8 cellular contexts compared by ENCODE assay signal in the genomic region with DNA sequence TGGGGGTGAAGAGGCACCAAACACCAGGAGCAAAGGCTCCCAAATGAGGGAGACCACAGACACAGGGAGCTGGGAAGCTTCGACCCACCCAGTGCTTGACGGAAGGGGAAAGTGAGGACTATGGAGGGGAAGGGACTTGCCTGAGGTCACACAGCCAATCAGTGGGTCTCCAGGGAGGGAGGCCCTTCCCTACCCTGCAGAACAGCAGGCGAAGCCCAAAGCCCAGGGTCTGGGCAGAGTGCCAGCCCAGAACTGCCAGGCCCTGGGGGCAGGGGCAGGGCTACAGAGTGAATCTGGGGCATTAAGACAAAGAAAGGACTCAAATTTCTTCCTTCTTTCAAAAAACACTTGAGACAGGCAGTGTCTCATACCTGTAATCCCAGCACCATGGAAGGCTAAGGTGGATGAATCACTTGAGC. TPM values are rescaled to one million over a fixed set of nuclear protein-coding genes. Genes with fewer than 3 reads are reported as not detected.
DNase-seq lines count a peak whose midpoint lies in the region; ATAC-seq and TF ChIP-seq lines count a peak whose summit lies in the region.

No MANE protein-coding gene starts in this region.

- H3K4me3 Mint-ChIP-seq in Calu3 (ENCODE audit: low read depth, unreplicated experiment): peak overlapping the region; percentile 70
- H3K4me3 Mint-ChIP-seq in natural killer cell: peak overlapping the region; percentile 91

- BruUV-seq in Calu3 (replicated peaks; lab: Mats Ljungman, UMichigan): no TSS peak

- TF ChIP-seq CTCF in Calu3 (IDR thresholded peaks at IDR 0.05; ENCODE audit: unreplicated experiment): no peak
- no peak for TF ChIP-seq CTCF in natural killer cell (IDR thresholded peaks at IDR 0.05)

- no peaks in the 10 kb centered on the region for H3K27me3 Mint-ChIP-seq in Calu3 (ENCODE audit: unreplicated experiment)
- no peaks in the 10 kb centered on the region for H3K27me3 Mint-ChIP-seq in natural killer cell (ENCODE audit: low read depth in 2 of 2)

- intact Hi-C loops in Calu3 (cut with micrococcal nuclease; ENCODE audit: unreplicated experiment) (loop anchor here (5.0 kb wide), 1 partner anchor 43 kb away; the partner anchor contains the start of gene ECE1), natural killer cell (cut with micrococcal nuclease) (loop anchor here (2.0 to 10.0 kb wide), 2 partner anchors 57 to 689 kb away; no protein-coding TSS in a partner anchor)

- peaks cover 16% of the 10 kb centered on the region for H3K36me3 Mint-ChIP-seq in Calu3 (ENCODE audit: insufficient read depth, unreplicated experiment)
- H3K36me3 Mint-ChIP-seq in natural killer cell: no peaks in the 10 kb centered on the region

- CTCF ChIA-PET in Calu3 (lab: Charles Lee): interaction anchor here (0.6 to 1.4 kb wide), 5 partner anchors 12 to 1938 kb away, joined by 3 to 6 read pairs (median 3); no protein-coding TSS in a partner anchor

- ATAC-seq in natural killer cell: no peak
- ATAC-seq in GM18907 (IDR thresholded peaks at IDR 0.05; ENCODE audit: unreplicated experiment): no peak

- H3K27ac Mint-ChIP-seq in Calu3 (ENCODE audit: unreplicated experiment): peak overlapping the region; percentile 96
- H3K27ac Mint-ChIP-seq in natural killer cell: peak overlapping the region; percentile 94 to 98

- peaks cover 50% of the 10 kb centered on the region for H3K4me1 Mint-ChIP-seq in Calu3 (ENCODE audit: low read depth, unreplicated experiment)
- peaks cover 46 to 82% of the 10 kb centered on the region in 2 donors for H3K4me1 Mint-ChIP-seq in natural killer cell

- DNase-seq in Calu3: peak; percentile 88
- peak; percentile 56 to 77 for DNase-seq in NCI-H2081 (lab: John Stamatoyannopoulos, UW)
- DNase-seq in anterior cingulate cortex (lab: John Stamatoyannopoulos, UW): peak in 33 of 58 donors; percentile 17 to 68 (median 37)
- no peak for DNase-seq in natural killer cell
- DNase-seq in cerebellar nuclear complex (lab: John Stamatoyannopoulos, UW): no peak
- no peak for DNase-seq in GOT3 (lab: John Stamatoyannopoulos, UW)
- no peak for DNase-seq in central memory CD4-positive, alpha-beta T cell

- no peaks in the 10 kb centered on the region for H3K9me3 Mint-ChIP-seq in Calu3 (ENCODE audit: low read depth, unreplicated experiment)
- no peaks in the 10 kb centered on the region for H3K9me3 Mint-ChIP-seq in natural killer cell

RNA-seq across cellular contexts. Expression of gene ECE1, which starts 45.5 kb away (rescaled TPM):
- total RNA-seq in Calu3 (2022): 83.0 and 101 TPM in 2 replicates
- total RNA-seq in natural killer cell: 10 to 100 TPM; 47.2 to 70.1 (median 50.7) TPM

Comparison
In these comparisons a context has a peak if more than half of its experiments do, and no peak if none do; other contexts are left out.
1. DNase-seq: peak in Calu3 (single experiment), NCI-H2081 (2 of 2) and anterior cingulate cortex (33 of 58); none in natural killer cell (single experiment), cerebellar nuclear complex (0 of 2), GOT3 (single experiment) and central memory CD4-positive, alpha-beta T cell (single experiment).